36 cellular contexts compared by ENCODE assay signal in genomic region chr3:123046262-123046873, GRCh38. TPM values are rescaled to one million over a fixed set of nuclear protein-coding genes. Genes with fewer than 3 reads are reported as not detected.
A peak's percentile ranks its signal among the peaks of the same experiment; 100 is the strongest.
DNase-seq lines count a peak whose midpoint lies in the region; ATAC-seq, FAIRE-seq and TF ChIP-seq lines count a peak whose summit lies in the region.
"Had no signal": no experiment of that assay in that cellular context is flagged by ENCODE, and none has a peak within 500 bp of the region (broad histone marks: within the 10 kb centered on the region; RNA-seq: fewer than 3 reads in every experiment).

No MANE protein-coding gene starts in this region.

- no peak overlapping the region for H2AFZ ChIP-seq in PC-3 (ENCODE audit: low read length)
- H2AFZ ChIP-seq: hepatocyte had no signal

- TF ChIP-seq RAD21 in A549 (conservative IDR thresholded peaks at IDR 0.05 in 1 of 2, IDR thresholded peaks at IDR 0.05 in 1 of 2), result no peak

- H3K79me2 ChIP-seq in PC-3 (ENCODE audit: low read length), result no peaks in the 10 kb centered on the region
- H3K79me2 ChIP-seq: hepatocyte had no signal

- peaks cover 20% of the 10 kb centered on the region for H3K27me3 ChIP-seq in PC-3 (ENCODE audit: low read length)
- H3K27me3 ChIP-seq: hepatocyte had no signal

- WGBS in A549 (ENCODE audit: missing lambda C conversion rate), result 29% methylated on average over 8 of the region's 8 CpGs

- H3K27ac Mint-ChIP-seq in activated T-helper 17 cell treated with anti-CD3 and anti-CD28 coated beads, Interleukin-2, amount 50 U/mL, for 72 hours, result no peak overlapping the region
- H3K27ac Mint-ChIP-seq: activated CD8-positive, alpha-beta T cell treated with anti-CD3 and anti-CD28 coated beads, Interleukin-2, amount 10 ng/mL, durations not matched to agents 7 days and 5 days; activated naive CD4-positive, alpha-beta T cell treated with anti-CD3 and anti-CD28 coated beads, Interleukin-2, amount 50 U/mL, for 24 hours; activated T-helper 2 cell treated with anti-CD3 and anti-CD28 coated beads, Interferon-gamma antibody, Interleukin-2, Interleukin-4, amounts not matched to agents 10 μg/mL and 5 μg/mL and 100 μg/mL, durations not matched to agents 14 hours and 24 hours and 36 hours; CD8-positive, alpha-beta memory T cell; naive thymus-derived CD8-positive, alpha-beta T cell; stimulated activated naive B cell treated with anti-CD40 and anti-IgM and Interleukin-4, amounts not matched to agents 10 μg/mL and 1 μg/mL and 100 μg/mL, for 72 hours; type B pancreatic cell had no signal

- no peaks in the 10 kb centered on the region for H3K36me3 Mint-ChIP-seq in activated T-helper 17 cell treated with anti-CD3 and anti-CD28 coated beads, Interleukin-2, amount 50 U/mL, for 72 hours (ENCODE audit: low read depth)
- H3K36me3 Mint-ChIP-seq: activated naive CD4-positive, alpha-beta T cell treated with anti-CD3 and anti-CD28 coated beads, Interleukin-2, amount 50 U/mL, for 24 hours; naive thymus-derived CD8-positive, alpha-beta T cell; stimulated activated naive B cell treated with anti-CD40 and anti-IgM and Interleukin-4, amounts not matched to agents 10 μg/mL and 1 μg/mL and 100 μg/mL, for 72 hours; type B pancreatic cell had no signal

- FAIRE-seq in A549 (lab: Jason Lieb, UNC), result no peak
- FAIRE-seq: endothelial cell of umbilical vein had no signal

- TF ChIP-seq EP300 in A549 (IDR thresholded peaks at IDR 0.05), result no peak

- H3K9me3 ChIP-seq in A549 (no peaks in the 10 kb centered on the region), PC-3 (ENCODE audit: low read length) (no peaks in the 10 kb centered on the region)
- H3K9me3 ChIP-seq: psoas muscle had no signal

- CTCF ChIA-PET in A549 (lab: Yijun Ruan, JAX), result no interaction called here
- CTCF ChIA-PET in PC-3 (lab: Charles Lee), result no interaction called here

- peak overlapping the region; percentile 24; the same call in 1 of the 3 replicates for H3K4me2 ChIP-seq in A549
- H3K4me2 ChIP-seq in PC-3 (ENCODE audit: low read length), result no peak overlapping the region
- H3K4me2 ChIP-seq: hepatocyte had no signal

- H3K27me3 Mint-ChIP-seq in activated T-helper 17 cell treated with anti-CD3 and anti-CD28 coated beads, Interleukin-2, amount 50 U/mL, for 72 hours, result peaks cover 13% of the 10 kb centered on the region

- no TSS peak for BruUV-seq in PC-3 (replicated peaks; lab: Mats Ljungman, UMichigan)

- H3K9ac ChIP-seq in PC-3 (ENCODE audit: low read length), result no peak overlapping the region

- DNase-seq in A549 (ENCODE audit: low read depth in 1 of 2, low spot score in 1 of 2), result peak in 1 of 2 experiments; percentile 33
- DNase-seq in ELR (ENCODE audit: low read depth), result peak; percentile 37
- DNase-seq in PC-3, result peak; percentile 60
- DNase-seq in fibroblast of the aortic adventitia (ENCODE audit: low read depth), result peak; percentile 19
- no peak for DNase-seq in HUDEP-2 (lab: John Stamatoyannopoulos, UW; ENCODE audit: unreplicated experiment in 76 of 76)
- DNase-seq in sciatic nerve (ENCODE audit: low spot score), result no peak
- DNase-seq in stimulated activated CD4-positive, alpha-beta T cell treated with anti-CD3 and anti-CD28 coated beads, Interleukin-12 subunit alpha, Interleukin-12 subunit beta, amount 100 ng/mL, for 4 hours, result no peak
- DNase-seq: 8988T; activated CD4-positive, alpha-beta T cell treated with anti-CD3 and anti-CD28 coated beads for 4 hours; activated CD8-positive, alpha-beta T cell treated with anti-CD3 and anti-CD28 coated beads, Interleukin-2, amount 10 ng/mL, durations not matched to agents 7 days and 5 days; amniotic stem cell; CD8-positive, alpha-beta memory T cell; DMS 273 treated with DMSO at 0.1 percent for 48 hours; Karpas-422; left cardiac atrium; MV-4-11; naive thymus-derived CD8-positive, alpha-beta T cell; NCI-H1436 treated with DMSO at 0.1 percent for 48 hours; NCI-H2081 treated with DMSO at 0.1 percent for 48 hours; NCI-H2227 treated with DMSO at 0.1 percent for 48 hours; NCI-H526 treated with DMSO at 0.1 percent for 48 hours; NK-92 treated with Interleukin-12 subunit alpha and Interleukin-12 subunit beta, amount 100 ng/mL, for 24 hours; psoas muscle; Right ventricle myocardium superior; stimulated activated naive B cell treated with anti-CD40 and anti-IgM and Interleukin-4, amounts not matched to agents 10 μg/mL and 1 μg/mL and 100 μg/mL, for 72 hours; substantia nigra had no signal

- TF ChIP-seq POLR2A in A549 (IDR thresholded peaks at IDR 0.05; ENCODE audit: low read length), result no peak

- TF ChIP-seq CTCF in A549 (IDR thresholded peaks at IDR 0.05) (no peak), PC-3 (conservative IDR thresholded peaks at IDR 0.05; ENCODE audit: low read depth, low read length) (no peak), fibroblast of the aortic adventitia (IDR thresholded peaks at IDR 0.05; ENCODE audit: insufficient read depth, low read length) (no peak)

- H3F3A ChIP-seq in PC-3 (ENCODE audit: low read length, unreplicated experiment), result no peaks in the 10 kb centered on the region

- H3K4me3 ChIP-seq in A549 (no peak overlapping the region), PC-3 (ENCODE audit: low read length) (no peak overlapping the region), fibroblast of the aortic adventitia (ENCODE audit: low read depth, low read length) (no peak overlapping the region)
- H3K4me3 ChIP-seq: hepatocyte, psoas muscle had no signal

- H3K4me3 Mint-ChIP-seq in activated T-helper 17 cell treated with anti-CD3 and anti-CD28 coated beads, Interleukin-2, amount 50 U/mL, for 72 hours, result no peak overlapping the region
- H3K4me3 Mint-ChIP-seq: activated CD8-positive, alpha-beta T cell treated with anti-CD3 and anti-CD28 coated beads, Interleukin-2, amount 10 ng/mL, durations not matched to agents 7 days and 5 days; activated naive CD4-positive, alpha-beta T cell treated with anti-CD3 and anti-CD28 coated beads, Interleukin-2, amount 50 U/mL, for 24 hours; CD8-positive, alpha-beta memory T cell; naive thymus-derived CD8-positive, alpha-beta T cell; stimulated activated naive B cell treated with anti-CD40 and anti-IgM and Interleukin-4, amounts not matched to agents 10 μg/mL and 1 μg/mL and 100 μg/mL, for 72 hours; type B pancreatic cell had no signal

- H3K9me3 Mint-ChIP-seq in activated T-helper 17 cell treated with anti-CD3 and anti-CD28 coated beads, Interleukin-2, amount 50 U/mL, for 72 hours, result no peaks in the 10 kb centered on the region
- H3K9me3 Mint-ChIP-seq: activated naive CD4-positive, alpha-beta T cell treated with anti-CD3 and anti-CD28 coated beads, Interleukin-2, amount 50 U/mL, for 24 hours; activated T-helper 2 cell treated with anti-CD3 and anti-CD28 coated beads, Interferon-gamma antibody, Interleukin-2, Interleukin-4, amounts not matched to agents 10 μg/mL and 5 μg/mL and 100 μg/mL, durations not matched to agents 14 hours and 24 hours and 36 hours; CD8-positive, alpha-beta memory T cell; naive thymus-derived CD8-positive, alpha-beta T cell; stimulated activated naive B cell treated with anti-CD40 and anti-IgM and Interleukin-4, amounts not matched to agents 10 μg/mL and 1 μg/mL and 100 μg/mL, for 72 hours had no signal

- H3K36me3 ChIP-seq in PC-3 (ENCODE audit: low read depth, low read length), result no peaks in the 10 kb centered on the region

- intact Hi-C loops in PC-3 (cut with micrococcal nuclease), result no loop called here
- intact Hi-C loops in sciatic nerve (cut with DNase I), result no loop called here

- no peak overlapping the region; a peak in 1 of 6 replicates for H3K27ac ChIP-seq in A549
- H3K27ac ChIP-seq in PC-3 (ENCODE audit: low read length), result no peak overlapping the region
- H3K27ac ChIP-seq: hepatocyte, psoas muscle, VCaP had no signal

- H3K4me1 Mint-ChIP-seq in activated T-helper 17 cell treated with anti-CD3 and anti-CD28 coated beads, Interleukin-2, amount 50 U/mL, for 72 hours, result no peaks in the 10 kb centered on the region
- H3K4me1 Mint-ChIP-seq: activated naive CD4-positive, alpha-beta T cell treated with anti-CD3 and anti-CD28 coated beads, Interleukin-2, amount 50 U/mL, for 24 hours; CD8-positive, alpha-beta memory T cell; naive thymus-derived CD8-positive, alpha-beta T cell; stimulated activated naive B cell treated with anti-CD40 and anti-IgM and Interleukin-4, amounts not matched to agents 10 μg/mL and 1 μg/mL and 100 μg/mL, for 72 hours had no signal

- peak; percentile 58 to 79; a peak in 4 of 6 replicates for ATAC-seq in A549
- ATAC-seq in PC-3, result peak; percentile 73
- no peak for ATAC-seq in activated T-helper 17 cell treated with anti-CD3 and anti-CD28 coated beads, Interleukin-2, amount 50 U/mL, for 72 hours (replicated peaks)
- ATAC-seq in sciatic nerve, result no peak
- ATAC-seq: activated CD8-positive, alpha-beta T cell treated with anti-CD3 and anti-CD28 coated beads, Interleukin-2, amount 10 ng/mL, durations not matched to agents 7 days and 5 days; left cardiac atrium; naive thymus-derived CD8-positive, alpha-beta T cell; psoas muscle; stimulated activated naive B cell treated with anti-CD40 and anti-IgM and Interleukin-4, amounts not matched to agents 10 μg/mL and 1 μg/mL and 100 μg/mL, for 72 hours had no signal

- POLR2A ChIA-PET in A549 (lab: Yijun Ruan, JAX), result no interaction called here
- POLR2A ChIA-PET in PC-3 (lab: Charles Lee; ENCODE audit: unreplicated experiment), result interaction anchor here (0.6 kb wide), 1 partner anchor 10 kb away, joined by 4 read pairs; no protein-coding TSS in a partner anchor

- H3K4me1 ChIP-seq in A549 (peaks cover 9% of the 10 kb centered on the region; the same call in 1 of the 3 replicates), PC-3 (ENCODE audit: insufficient read depth, low read length) (peaks cover 5% of the 10 kb centered on the region; the same call in 1 of the 2 replicates)
- H3K4me1 ChIP-seq: psoas muscle had no signal

- H4K20me1 ChIP-seq in PC-3 (ENCODE audit: low read length), result no peaks in the 10 kb centered on the region

- no peaks in the 10 kb centered on the region for H3K9me2 ChIP-seq in PC-3 (replicated peaks; ENCODE audit: low read length)

RNA-seq across cellular contexts. Expression of gene SEMA5B, which starts 18.8 kb away (rescaled TPM):
- polyA plus RNA-seq in A549 (2011; rRNA removed), result 0.01 TPM in 1 of 2 replicates, not detected in the other
- 0.01 TPM in 2 replicates for polyA plus RNA-seq in A549 (2012; cell fraction: cytosol; rRNA removed)
- 0.04 and 0.06 TPM in 2 replicates for polyA plus RNA-seq in A549 (2012; cell fraction: nucleus; rRNA removed)
- 0.03 to 0.04 TPM (median 0.03 TPM) in 3 replicates for polyA plus RNA-seq in A549 (2017; fragmentation: RNase III; extraction: RNeasy Plus Mini Kit Qiagen cat#74134 plus additional on column Dnase treatment)
- polyA minus RNA-seq in A549 (2011; rRNA and poly(A)+ RNA removed), result not detected in 2 replicates
- 0.04 TPM in 1 of 2 replicates, not detected in the other for total RNA-seq in PC-3 (2014; rRNA removed)
- total RNA-seq in fibroblast of the aortic adventitia (ENCODE audit: low replicate concordance), result 0.18 and 0.41 TPM in 2 replicates
- total RNA-seq in activated T-helper 17 cell treated with anti-CD3 and anti-CD28 coated beads, Interleukin-2, amount 50 U/mL, for 72 hours, result under 1 TPM in 1 of 2 donors, not detected in 1; 0.40 TPM
- 10.1 TPM for total RNA-seq in sciatic nerve
- total RNA-seq: activated CD8-positive, alpha-beta T cell treated with anti-CD3 and anti-CD28 coated beads, Interleukin-2, amount 10 ng/mL, durations not matched to agents 7 days and 5 days; activated T-helper 2 cell treated with anti-CD3 and anti-CD28 coated beads, Interferon-gamma antibody, Interleukin-2, Interleukin-4, amounts not matched to agents 10 μg/mL and 5 μg/mL and 100 μg/mL, durations not matched to agents 14 hours and 24 hours and 36 hours; CD8-positive, alpha-beta memory T cell; mononuclear cell; T-helper 2 cell treated with Interferon-gamma antibody and Interleukin-4, amounts not matched to agents 100 ng/mL and 5 ng/mL, for 36 hours had no signal
- polyA plus RNA-seq: BJ; CD8-positive, alpha-beta memory T cell; endothelial cell of umbilical vein; naive thymus-derived CD8-positive, alpha-beta T cell had no signal

RNA-seq across cellular contexts. Expression of gene PDIA5, which starts 20.5 kb away (rescaled TPM):
- polyA plus RNA-seq in A549 (2011; rRNA removed) (25.3 and 28.1 TPM in 2 replicates), A549 (2017; fragmentation: RNase III; extraction: RNeasy Plus Mini Kit Qiagen cat#74134 plus additional on column Dnase treatment) (15.2 to 20.8 TPM (median 17.5 TPM) in 3 replicates)
- 15.8 and 17.0 TPM in 2 replicates for polyA plus RNA-seq in A549 (2012; cell fraction: cytosol; rRNA removed)
- 23.3 and 35.8 TPM in 2 replicates for polyA plus RNA-seq in A549 (2012; cell fraction: nucleus; rRNA removed)
- polyA minus RNA-seq in A549 (2011; rRNA and poly(A)+ RNA removed), result 17.6 and 20.1 TPM in 2 replicates
- total RNA-seq in PC-3 (2014; rRNA removed) (24.6 and 29.7 TPM in 2 replicates), fibroblast of the aortic adventitia (ENCODE audit: low replicate concordance) (43.9 and 59.1 TPM in 2 replicates), sciatic nerve (27.8 TPM)
- 10 to 100 TPM in 1 of 2 donors, 1 to 10 TPM in 1; 8.4 to 19.2 TPM for total RNA-seq in activated T-helper 17 cell treated with anti-CD3 and anti-CD28 coated beads, Interleukin-2, amount 50 U/mL, for 72 hours

Comparison
In these comparisons a context has a peak if more than half of its experiments do, and no peak if none do; other contexts are left out.
1. ATAC-seq: peak in A549 (2 of 2) and PC-3 (single experiment); none in activated T-helper 17 cell treated with anti-CD3 and anti-CD28 coated beads, Interleukin-2, amount 50 U/mL, for 72 hours (single experiment) and sciatic nerve (single experiment).
2. DNase-seq: peak in ELR (single experiment), PC-3 (single experiment) and fibroblast of the aortic adventitia (single experiment); none in HUDEP-2 (0 of 76), sciatic nerve (single experiment) and stimulated activated CD4-positive, alpha-beta T cell treated with anti-CD3 and anti-CD28 coated beads, Interleukin-12 subunit alpha, Interleukin-12 subunit beta, amount 100 ng/mL, for 4 hours (single experiment).